In genomic region chr4:124631760-124632159, GRCh38 we compare ENCODE assay signal across 9 cellular contexts.
A peak's percentile ranks its signal among the peaks of the same experiment; 100 is the strongest.
DNase-seq lines count a peak whose midpoint lies in the region; ATAC-seq and TF ChIP-seq lines count a peak whose summit lies in the region.
"Had no signal": no experiment of that assay in that cellular context is flagged by ENCODE, and none has a peak within 500 bp of the region (broad histone marks: within the 10 kb centered on the region; RNA-seq: fewer than 3 reads in every experiment).

No MANE protein-coding gene starts in this region.

- H3K4me3 ChIP-seq in MM.1S (ENCODE audit: low read length) (no peak overlapping the region), epithelial cell of esophagus (ENCODE audit: low read length) (no peak overlapping the region), gastrocnemius medialis (no peak overlapping the region)

- intact Hi-C loops in gastrocnemius medialis (cut with DNase I; ENCODE audit: low total_unique reads): no loop called here

- peak; percentile 73 for DNase-seq in GM04503 (ENCODE audit: low read depth)
- DNase-seq in HEK293T (ENCODE audit: extremely low spot score): peak; percentile 15
- peak; percentile 86 for DNase-seq in MM.1S
- DNase-seq in epithelial cell of esophagus (ENCODE audit: low read depth): peak; percentile 99
- no peak for DNase-seq in gastrocnemius medialis
- DNase-seq in DMS79 (lab: John Stamatoyannopoulos, UW): no peak
- no peak for DNase-seq in activated T-cell treated with anti-CD3 and anti-CD28 coated beads for 4 hours
- no peak for DNase-seq in GM13976 (ENCODE audit: low spot score)
- DNase-seq: T-cell had no signal

- H3F3A ChIP-seq in MM.1S (ENCODE audit: insufficient read depth, low read length): no peaks in the 10 kb centered on the region

- H3K27me3 ChIP-seq in MM.1S (replicated peaks; ENCODE audit: insufficient read depth, low read length): no peaks in the 10 kb centered on the region
- H3K27me3 ChIP-seq in gastrocnemius medialis: no peaks in the 10 kb centered on the region

- H3K9ac ChIP-seq in MM.1S (ENCODE audit: low read length): no peak overlapping the region

- H3K4me2 ChIP-seq in MM.1S (ENCODE audit: low read depth, low read length): peak overlapping the region; percentile 54

- H4K20me1 ChIP-seq in MM.1S (ENCODE audit: insufficient read depth, low read length): no peaks in the 10 kb centered on the region

- peaks cover 16% of the 10 kb centered on the region for H3K4me1 ChIP-seq in MM.1S (ENCODE audit: low read length)
- no peaks in the 10 kb centered on the region for H3K4me1 ChIP-seq in gastrocnemius medialis

- in situ Hi-C loops in gastrocnemius medialis (cut with MboI; ENCODE audit: low sequenced_read_pairs in 4 of 4): no loop called here
- in situ Hi-C loops in GM13976 (cut with MboI; ENCODE audit: low sequenced_read_pairs, unreplicated experiment): no loop called here

- H3K36me3 ChIP-seq in MM.1S (replicated peaks; ENCODE audit: insufficient read depth, low read length): no peaks in the 10 kb centered on the region
- no peaks in the 10 kb centered on the region for H3K36me3 ChIP-seq in gastrocnemius medialis

- H3K9me3 ChIP-seq in MM.1S (replicated peaks; ENCODE audit: insufficient read depth, low read length) (no peaks in the 10 kb centered on the region), gastrocnemius medialis (no peaks in the 10 kb centered on the region)

- H3K27ac ChIP-seq in MM.1S (ENCODE audit: low read length) (peak overlapping the region; percentile 15; the same call in 1 of the 2 replicates), gastrocnemius medialis (no peak overlapping the region)

- no peak overlapping the region for H2AFZ ChIP-seq in MM.1S (ENCODE audit: low read length)

- no peaks in the 10 kb centered on the region for H3K9me2 ChIP-seq in MM.1S (replicated peaks; ENCODE audit: insufficient read depth, low read length)

- POLR2A ChIA-PET in HEK293T (lab: Yijun Ruan, JAX): no interaction called here

- H3K79me2 ChIP-seq in MM.1S (ENCODE audit: low read length): no peaks in the 10 kb centered on the region

- CTCF ChIA-PET in HEK293T (lab: Yijun Ruan, JAX): no interaction called here

- peak; percentile 45 to 69 for ATAC-seq in gastrocnemius medialis

- TF ChIP-seq POLR2A in gastrocnemius medialis (IDR thresholded peaks at IDR 0.05): no peak

- TF ChIP-seq CTCF in MM.1S (IDR thresholded peaks at IDR 0.05; ENCODE audit: low read length) (no peak), epithelial cell of esophagus (IDR thresholded peaks at IDR 0.05; ENCODE audit: insufficient read depth, low read depth, low read length, missing control alignments) (no peak), gastrocnemius medialis (IDR thresholded peaks at IDR 0.05 in 4 of 5, conservative IDR thresholded peaks at IDR 0.05 in 1 of 5) (no peak), GM13976 (IDR thresholded peaks at IDR 0.05; ENCODE audit: borderline replicate concordance, control extremely low read depth, extremely low read depth, insufficient read depth, missing control alignments) (no peak)

TF ChIP-seq in HEK293T, 16 proteins besides CTCF, POLR2A, EP300 and RAD21:
- TF ChIP-seq BHLHE40 (IDR thresholded peaks at IDR 0.05; ENCODE audit: borderline replicate concordance): no peak
- TF ChIP-seq FOXM1 (IDR thresholded peaks at IDR 0.05; ENCODE audit: borderline replicate concordance): no peak
- TF ChIP-seq ELF4 (IDR thresholded peaks at IDR 0.05): no peak
- no peak for TF ChIP-seq NFRKB (IDR thresholded peaks at IDR 0.05)

Comparison
In these comparisons a context has a peak if more than half of its experiments do, and no peak if none do; other contexts are left out.
1. DNase-seq: peak in GM04503 (single experiment), HEK293T (single experiment), MM.1S (single experiment) and epithelial cell of esophagus (single experiment); none in gastrocnemius medialis (0 of 2), DMS79 (single experiment), activated T-cell treated with anti-CD3 and anti-CD28 coated beads for 4 hours (single experiment) and GM13976 (single experiment).